In genomic region chrX:39174761-39175417, GRCh38 we compare ENCODE assay signal across 9 cellular contexts.
A peak's percentile ranks its signal among the peaks of the same experiment; 100 is the strongest.
DNase-seq lines count a peak whose midpoint lies in the region; ATAC-seq and TF ChIP-seq lines count a peak whose summit lies in the region.
"Had no signal": no experiment of that assay in that cellular context is flagged by ENCODE, and none has a peak within 500 bp of the region (broad histone marks: within the 10 kb centered on the region; RNA-seq: fewer than 3 reads in every experiment).

No MANE protein-coding gene starts in this region.

- no peak overlapping the region for H2BK5ac ChIP-seq in neuronal stem cell (ENCODE audit: low read length)

- H3K4ac ChIP-seq in neuronal stem cell (ENCODE audit: low read length): no peak overlapping the region

- DNase-seq in DND-41 (peak; percentile 14), NCI-H2227 (lab: John Stamatoyannopoulos, UW; ENCODE audit: unreplicated experiment) (peak; percentile 63), neuronal stem cell (ENCODE audit: low spot score) (no peak), kidney tubule cell (ENCODE audit: low spot score) (no peak), hippocampal formation (lab: John Stamatoyannopoulos, UW) (no peak)
- DNase-seq: SHP77 treated with DMSO at 0.1 percent for 48 hours had no signal

- no peak overlapping the region for H3K18ac ChIP-seq in neuronal stem cell (ENCODE audit: low read length)

- H3K36me3 Mint-ChIP-seq in activated naive CD4-positive, alpha-beta T cell treated with anti-CD3 and anti-CD28 coated beads, Interleukin-2, amount 50 U/mL, for 24 hours: no peaks in the 10 kb centered on the region

- H3K36me3 ChIP-seq in DND-41 (ENCODE audit: insufficient read depth, low read length) (no peaks in the 10 kb centered on the region), neuronal stem cell (replicated peaks in 1 of 2; ENCODE audit: control insufficient read depth in 2 of 2, insufficient read depth in 2 of 2, low read length in 2 of 2) (no peaks in the 10 kb centered on the region)

- H3K4me2 ChIP-seq in DND-41 (ENCODE audit: insufficient read depth, low read length) (peak overlapping the region; percentile 41), neuronal stem cell (ENCODE audit: insufficient read depth, low read length, poor library complexity, severe bottlenecking) (no peak overlapping the region)

- H3K4me1 ChIP-seq in DND-41 (ENCODE audit: insufficient read depth, low read length) (peaks cover 23% of the 10 kb centered on the region), neuronal stem cell (ENCODE audit: control insufficient read depth in 2 of 2, insufficient read depth in 1 of 2, low read depth in 1 of 2, low read length in 2 of 2) (peaks cover 0 to 2% of the 10 kb centered on the region in 2 donors)

- peak overlapping the region; percentile 63 for H3K4me3 Mint-ChIP-seq in activated naive CD4-positive, alpha-beta T cell treated with anti-CD3 and anti-CD28 coated beads, Interleukin-2, amount 50 U/mL, for 24 hours

- no peak overlapping the region for H3K23ac ChIP-seq in neuronal stem cell (ENCODE audit: low read depth, low read length, poor library complexity)

- peak; percentile 66 for ATAC-seq in DND-41 (ENCODE audit: insufficient read depth, low read depth)
- ATAC-seq in HG03025 (IDR thresholded peaks at IDR 0.05; ENCODE audit: low FRiP score, unreplicated experiment): no peak
- no peak for ATAC-seq in GM18520 (IDR thresholded peaks at IDR 0.05; ENCODE audit: unreplicated experiment)

- no peak overlapping the region for H2AK5ac ChIP-seq in neuronal stem cell (ENCODE audit: low read depth, low read length)

- H3K9me3 Mint-ChIP-seq in activated naive CD4-positive, alpha-beta T cell treated with anti-CD3 and anti-CD28 coated beads, Interleukin-2, amount 50 U/mL, for 24 hours: no peaks in the 10 kb centered on the region

- no peaks in the 10 kb centered on the region for H4K20me1 ChIP-seq in DND-41 (ENCODE audit: insufficient read depth, low read length)

- no peak overlapping the region for H2BK12ac ChIP-seq in neuronal stem cell (ENCODE audit: low read length)

- H3K27me3 ChIP-seq in DND-41 (ENCODE audit: insufficient read depth, low read length, poor library complexity) (no peaks in the 10 kb centered on the region), neuronal stem cell (ENCODE audit: control insufficient read depth in 3 of 3, insufficient read depth in 3 of 3, low read depth in 1 of 3, low read length in 3 of 3) (peaks cover 0 to 13% (median 0%) of the 10 kb centered on the region in 3 experiments)

- H3K14ac ChIP-seq in neuronal stem cell (ENCODE audit: low read length): no peak overlapping the region

- no peak overlapping the region for H2BK120ac ChIP-seq in neuronal stem cell (ENCODE audit: low read depth, low read length)

- peak overlapping the region; percentile 47; the same call in 1 of the 2 replicates for H3K27ac ChIP-seq in DND-41 (ENCODE audit: low read length)
- H3K27ac ChIP-seq in neuronal stem cell (replicated peaks; ENCODE audit: low read length): no peak overlapping the region

- H3K79me2 ChIP-seq in DND-41 (ENCODE audit: insufficient read depth, low read length): no peaks in the 10 kb centered on the region

- H3K79me1 ChIP-seq in neuronal stem cell (ENCODE audit: low read depth, low read length): no peaks in the 10 kb centered on the region

- no peaks in the 10 kb centered on the region for H3K9me3 ChIP-seq in DND-41 (ENCODE audit: insufficient read depth, low read length, severe bottlenecking)
- H3K9me3 ChIP-seq in neuronal stem cell (replicated peaks in 1 of 2; ENCODE audit: control insufficient read depth in 2 of 2, insufficient read depth in 1 of 2, low read depth in 1 of 2, low read length in 2 of 2): no peaks in the 10 kb centered on the region

- no peak overlapping the region for H4K91ac ChIP-seq in neuronal stem cell (ENCODE audit: low read depth, low read length, poor library complexity)

- peak overlapping the region; percentile 56 for H4K8ac ChIP-seq in neuronal stem cell (ENCODE audit: low read depth, low read length)

- TF ChIP-seq CTCF in DND-41 (IDR thresholded peaks at IDR 0.05; ENCODE audit: borderline replicate concordance, extremely low read depth, low read length, poor library complexity, severe bottlenecking): no peak

- H3K4me1 Mint-ChIP-seq in activated naive CD4-positive, alpha-beta T cell treated with anti-CD3 and anti-CD28 coated beads, Interleukin-2, amount 50 U/mL, for 24 hours: peaks cover 30% of the 10 kb centered on the region

- 0 out of 2 replicates have a peak overlapping the region, but pooled peaks have one; percentile 33 for H2AFZ ChIP-seq in DND-41 (ENCODE audit: low read depth, low read length)
- no peak overlapping the region for H2AFZ ChIP-seq in neuronal stem cell (ENCODE audit: low read length)

- H3K9ac ChIP-seq in DND-41 (ENCODE audit: low read depth, low read length): peak overlapping the region; percentile 28; the same call in 1 of the 2 replicates
- H3K9ac ChIP-seq in neuronal stem cell (ENCODE audit: low read depth, low read length, poor library complexity): no peak overlapping the region

- H2BK15ac ChIP-seq in neuronal stem cell (ENCODE audit: low read length): no peak overlapping the region

- H3K27me3 Mint-ChIP-seq in activated naive CD4-positive, alpha-beta T cell treated with anti-CD3 and anti-CD28 coated beads, Interleukin-2, amount 50 U/mL, for 24 hours: no peaks in the 10 kb centered on the region

- H3K27ac Mint-ChIP-seq in activated naive CD4-positive, alpha-beta T cell treated with anti-CD3 and anti-CD28 coated beads, Interleukin-2, amount 50 U/mL, for 24 hours: peak overlapping the region; percentile 92

- WGBS in neuronal stem cell (ENCODE audit: extremely low coverage in 2 of 2, insufficient read length in 2 of 2, insufficient replicate concordance in 1 of 2), 2 donors: no CpG with 5 or more reads among the region's 14 CpGs

- H3K4me3 ChIP-seq in DND-41 (ENCODE audit: low read depth in 1 of 2, low read length in 2 of 2) (no peak overlapping the region; a peak in 1 of 4 replicates), neuronal stem cell (ENCODE audit: low read length in 2 of 2) (no peak overlapping the region)

Comparison
In these comparisons a context has a peak if more than half of its experiments do, and no peak if none do; other contexts are left out.
1. DNase-seq: peak in DND-41 (single experiment) and NCI-H2227 (single experiment); none in neuronal stem cell (single experiment), kidney tubule cell (single experiment) and hippocampal formation (0 of 2).